Comparison of ENCODE assay signal across 8 cellular contexts in the genomic region with DNA sequence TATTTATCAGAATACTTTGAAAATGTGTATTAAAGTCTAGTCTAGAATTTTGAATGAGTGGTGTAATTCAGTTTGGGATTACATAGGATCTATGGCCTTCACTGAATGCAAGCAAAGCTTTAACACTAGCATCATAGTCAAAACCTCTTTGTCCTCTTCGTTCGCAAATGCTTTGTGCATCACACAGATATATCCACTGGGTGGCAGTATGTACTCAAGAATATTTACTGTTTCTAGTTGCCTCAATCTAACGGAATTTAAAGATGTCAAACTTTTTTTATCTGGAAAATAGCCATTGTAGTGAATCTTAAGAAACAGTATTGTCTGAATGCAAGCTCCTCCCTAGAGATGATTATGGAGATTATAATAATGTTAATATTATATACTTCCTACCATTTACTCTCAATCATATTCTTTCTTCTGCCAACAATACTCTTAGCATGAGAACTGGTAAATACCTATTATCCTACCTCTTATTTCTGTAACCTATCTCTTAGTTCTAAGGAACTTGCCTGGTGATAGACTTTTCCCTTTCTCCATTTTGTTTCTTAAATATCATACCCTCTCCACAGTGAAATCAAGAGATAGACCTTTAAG. TPM values are rescaled to one million over a fixed set of nuclear protein-coding genes. Genes with fewer than 3 reads are reported as not detected.
DNase-seq lines count a peak whose midpoint lies in the region; ATAC-seq and TF ChIP-seq lines count a peak whose summit lies in the region.

No MANE protein-coding gene starts in this region.

- H2AFZ ChIP-seq in neuron (ENCODE audit: low read depth, low read length): peak overlapping the region; percentile 47

- CTCF ChIA-PET in CD4-positive, alpha-beta T cell (lab: Charles Lee): interaction anchor here (0.6 to 1.9 kb wide), 5 partner anchors 24 to 532 kb away, joined by 3 to 11 read pairs (median 5); no protein-coding TSS in a partner anchor

- intact Hi-C loops in CD4-positive, alpha-beta T cell (cut with DNase I, micrococcal nuclease): loop anchor here (1.0 to 10.0 kb wide), 8 partner anchors 149 to 1402 kb away; no protein-coding TSS in a partner anchor

- no peak overlapping the region for H3K4me3 Mint-ChIP-seq in CD4-positive, alpha-beta T cell

- peaks cover 8% of the 10 kb centered on the region for H3K27me3 Mint-ChIP-seq in CD4-positive, alpha-beta T cell

- H3K4me1 Mint-ChIP-seq in CD4-positive, alpha-beta T cell (ENCODE audit: low read depth): no peaks in the 10 kb centered on the region

- no peaks in the 10 kb centered on the region for H3K36me3 Mint-ChIP-seq in CD4-positive, alpha-beta T cell (ENCODE audit: low read depth)

- H3K27ac Mint-ChIP-seq in CD4-positive, alpha-beta T cell: no peak overlapping the region

- TF ChIP-seq CTCF in CD4-positive, alpha-beta T cell (IDR thresholded peaks at IDR 0.05): peak; percentile 73
- TF ChIP-seq CTCF in fibroblast of villous mesenchyme (IDR thresholded peaks at IDR 0.05; ENCODE audit: insufficient read depth, low read depth, low read length): peak; percentile 72

- peak; percentile 77 for ATAC-seq in CD4-positive, alpha-beta T cell (ENCODE audit: poor library complexity)
- ATAC-seq in HG02852 (IDR thresholded peaks at IDR 0.05; ENCODE audit: unreplicated experiment) (no peak), GM18870 (IDR thresholded peaks at IDR 0.05; ENCODE audit: unreplicated experiment) (no peak)

- H3K9me3 Mint-ChIP-seq in CD4-positive, alpha-beta T cell: no peaks in the 10 kb centered on the region

- no peaks in the 10 kb centered on the region for H3K36me3 ChIP-seq in neuron (ENCODE audit: insufficient read depth, low read length)

- H3K9me3 ChIP-seq in CD4-positive, alpha-beta T cell (ENCODE audit: control insufficient read depth, low read length): no peaks in the 10 kb centered on the region
- no peaks in the 10 kb centered on the region for H3K9me3 ChIP-seq in neuron (ENCODE audit: low read length)

- no peaks in the 10 kb centered on the region for H3K27me3 ChIP-seq in CD4-positive, alpha-beta T cell (ENCODE audit: control insufficient read depth, insufficient read depth, low read length)
- H3K27me3 ChIP-seq in neuron (ENCODE audit: insufficient read depth, low read length): no peaks in the 10 kb centered on the region

- H3K4me3 ChIP-seq in fibroblast of villous mesenchyme (ENCODE audit: low read depth, low read length) (no peak overlapping the region), neuron (ENCODE audit: low read length) (no peak overlapping the region)

- POLR2A ChIA-PET in CD4-positive, alpha-beta T cell (lab: Charles Lee): no interaction called here

- H3K4me1 ChIP-seq in neuron (ENCODE audit: insufficient read depth, low read length): peaks cover 14% of the 10 kb centered on the region

- peak in 4 of 10 experiments; percentile 2 to 13 (median 6) for DNase-seq in CD4-positive, alpha-beta T cell
- DNase-seq in GM19238 (ENCODE audit: insufficient read length, low spot score) (peak; percentile 9), NCI-H2171 (lab: John Stamatoyannopoulos, UW) (peak; percentile 17), fibroblast of villous mesenchyme (ENCODE audit: low read depth) (peak; percentile 73)
- DNase-seq in activated CD4-positive, alpha-beta T cell treated with anti-CD3 and anti-CD28 coated beads for 4 hours: peak; percentile 5 to 37

- H3K27ac ChIP-seq in CD4-positive, alpha-beta T cell (ENCODE audit: low read depth, low read length): no peak overlapping the region

RNA-seq across cellular contexts. Expression of gene LACC1, which starts 25.8 kb away (rescaled TPM):
- total RNA-seq in CD4-positive, alpha-beta T cell: under 1 TPM; 0.93 to 0.95 TPM
- 7.7 and 9.1 TPM in 2 replicates for total RNA-seq in fibroblast of villous mesenchyme

RNA-seq across cellular contexts. Expression of gene CCDC122, which starts 26.0 kb away (rescaled TPM):
- under 1 TPM; 0.52 to 0.64 TPM for total RNA-seq in CD4-positive, alpha-beta T cell
- total RNA-seq in fibroblast of villous mesenchyme: 4.2 and 16.0 TPM in 2 replicates
